8 cellular contexts compared by ENCODE assay signal in genomic region chrX:86210772-86211171, GRCh38.
"Had no signal": no experiment of that assay in that cellular context is flagged by ENCODE, and none has a peak within 500 bp of the region (broad histone marks: within the 10 kb centered on the region; RNA-seq: fewer than 3 reads in every experiment).

No MANE protein-coding gene starts in this region.

- H3K4me3 ChIP-seq: GM23248, HAP-1, K562 had no signal

- DNase-seq: GM23248, GOT3, H7, HFFc6, IMR-90 had no signal

- H2AFZ ChIP-seq: GM23248 had no signal

- H3K27ac Mint-ChIP-seq: HFFc6 had no signal

- H3K9ac ChIP-seq: GM23248 had no signal

- H3K4me3 Mint-ChIP-seq: HFFc6 had no signal

- H3K9me3 Mint-ChIP-seq: HFFc6 had no signal

- H3K9me3 ChIP-seq: HAP-1 had no signal

- H3K36me3 ChIP-seq: HAP-1 had no signal

- FAIRE-seq: HTR-8/SVneo, K562 had no signal

- H3K4me1 ChIP-seq: HAP-1 had no signal

- H3K27ac ChIP-seq: GM23248 had no signal
